Comparison of ENCODE assay signal across 21 cellular contexts in genomic region chr19:1428738-1429391, GRCh38. TPM values are rescaled to one million over a fixed set of nuclear protein-coding genes. Genes with fewer than 3 reads are reported as not detected.
"Had no signal": no experiment of that assay in that cellular context is flagged by ENCODE, and none has a peak within 500 bp of the region (broad histone marks: within the 10 kb centered on the region; RNA-seq: fewer than 3 reads in every experiment).

No MANE protein-coding gene starts in this region.

- H3K4me2 ChIP-seq: smooth muscle cell had no signal

- H3K27me3 ChIP-seq: cardiac muscle cell, colonic mucosa, foreskin keratinocyte, left lung, suprapubic skin had no signal

- FAIRE-seq: keratinocyte had no signal

- ATAC-seq: activated CD8-positive, alpha-beta memory T cell treated with anti-CD3 and anti-CD28 coated beads, Interleukin-2, amount 10 ng/mL, durations not matched to agents 7 days and 5 days; foreskin keratinocyte; sciatic nerve; stimulated activated naive CD8-positive, alpha-beta T cell treated with anti-CD3 and anti-CD28 coated beads, Interleukin-15, amount 100 ng/mL, for 72 hours had no signal

- H3K4me3 ChIP-seq: cardiac muscle cell, colonic mucosa, left lung, mucosa of descending colon, prostate gland, smooth muscle cell, suprapubic skin had no signal

- H3K4me1 ChIP-seq: colonic mucosa, left lung, prostate gland had no signal

- H3K9me3 ChIP-seq: colonic mucosa, left lung, mucosa of descending colon, prostate gland, suprapubic skin had no signal

- DNase-seq: activated B cell treated with CpG ODN at 0.5 μM for 24 hours; activated CD4-positive, alpha-beta memory T cell treated with anti-CD3 and anti-CD28 coated beads for 36 hours; activated CD4-positive, alpha-beta T cell treated with anti-CD3 and anti-CD28 coated beads for 4 hours; activated CD8-positive, alpha-beta memory T cell treated with anti-CD3 and anti-CD28 coated beads, Interleukin-2, amount 10 ng/mL, durations not matched to agents 7 days and 5 days; activated naive CD8-positive, alpha-beta T cell treated with anti-CD3 and anti-CD28 coated beads for 36 hours; amygdala; foreskin keratinocyte; naive B cell; stimulated activated CD4-positive, alpha-beta T cell treated with anti-CD3 and anti-CD28 coated beads, Interleukin-4, amount 100 ng/mL, for 1 hour; stimulated activated naive CD8-positive, alpha-beta T cell treated with anti-CD3 and anti-CD28 coated beads, Interleukin-15, amount 100 ng/mL, for 72 hours; trophoblast cell had no signal

- H3K27ac ChIP-seq: foreskin keratinocyte, left lung, prostate gland, suprapubic skin had no signal

RNA-seq across cellular contexts. Expression of gene APC2, which starts 21.1 kb away (rescaled TPM):
- total RNA-seq: epithelial cell of proximal tubule had no signal
